ENCODE assay signal across 18 cellular contexts in genomic region chrX:475926-476723, GRCh38.
DNase-seq lines count a peak whose midpoint lies in the region; ATAC-seq, FAIRE-seq and TF ChIP-seq lines count a peak whose summit lies in the region.
"Had no signal": no experiment of that assay in that cellular context is flagged by ENCODE, and none has a peak within 500 bp of the region (broad histone marks: within the 10 kb centered on the region; RNA-seq: fewer than 3 reads in every experiment).

No MANE protein-coding gene starts in this region.

- H3K9me3 ChIP-seq in HUES6 (ENCODE audit: control insufficient read depth, insufficient read depth, low read depth, low read length) (peaks cover 6% of the 10 kb centered on the region), H1 (ENCODE audit: insufficient read depth in 2 of 2, low read depth in 1 of 2, low read length in 1 of 2) (no peaks in the 10 kb centered on the region; a peak in 2 of 4 replicates), sigmoid colon (no peaks in the 10 kb centered on the region), tibial nerve (peaks cover 0 to 22% (median 0%) of the 10 kb centered on the region in 4 donors)
- H3K9me3 ChIP-seq: gastrocnemius medialis, thoracic aorta had no signal

- H3K23me2 ChIP-seq in H1 (ENCODE audit: low read depth, low read length), result no peaks in the 10 kb centered on the region

- H4K5ac ChIP-seq in H1 (ENCODE audit: insufficient read length, low read depth, low read length), result no peak overlapping the region

- H3K27ac ChIP-seq in HUES6 (ENCODE audit: low read depth, low read length) (no peak overlapping the region), H1 (ENCODE audit: low read depth, low read length) (no peak overlapping the region), sigmoid colon (no peak overlapping the region), tibial nerve (no peak overlapping the region)
- H3K27ac ChIP-seq: gastrocnemius medialis, psoas muscle, thoracic aorta had no signal

- H2BK12ac ChIP-seq in H1 (ENCODE audit: low read depth, low read length), result peak overlapping the region; percentile 82; the same call in 1 of the 2 replicates

- 89% methylated on average over 36 of the region's 36 CpGs; no CpG with 5 or more reads in 1 of the 2 experiments for WGBS in H1 (ENCODE audit: extremely low coverage in 1 of 2, insufficient coverage in 1 of 2, insufficient read length in 1 of 2, insufficient replicate concordance in 2 of 2, low coverage in 1 of 2, low lambda C conversion rate in 2 of 2, missing lambda C conversion rate in 1 of 2), 2 experiments
- 88 to 92% methylated on average over 36 of the region's 36 CpGs for WGBS in sigmoid colon, 2 donors
- WGBS in tibial nerve, 2 donors, result 59% methylated on average over 36 of the region's 36 CpGs

- ATAC-seq in GM21717 (IDR thresholded peaks at IDR 0.05; ENCODE audit: unreplicated experiment), result no peak
- ATAC-seq: gastrocnemius medialis, psoas muscle, T-helper 17 cell had no signal

- no peaks in the 10 kb centered on the region for H3K79me2 ChIP-seq in H1 (ENCODE audit: control insufficient read depth in 1 of 2, insufficient read depth in 2 of 2, low read length in 2 of 2)

- H2AK5ac ChIP-seq in H1 (ENCODE audit: low read depth, low read length), result peak overlapping the region; percentile 79; the same call in 1 of the 2 replicates

- H4K20me1 ChIP-seq in H1 (replicated peaks in 1 of 2; ENCODE audit: control insufficient read depth in 1 of 2, insufficient read depth in 2 of 2, low read length in 2 of 2), result no peaks in the 10 kb centered on the region

- peak overlapping the region; percentile 79 for H4K91ac ChIP-seq in H1 (replicated peaks; ENCODE audit: insufficient read length, low read length)

- peak overlapping the region; percentile 84; the same call in 1 of the 2 replicates for H2BK5ac ChIP-seq in H1 (ENCODE audit: low read depth, low read length)

- H2BK15ac ChIP-seq in H1 (ENCODE audit: low read length), result no peak overlapping the region

- H3K23ac ChIP-seq in H1 (ENCODE audit: insufficient read length), result no peak overlapping the region

- peak overlapping the region; percentile 7; the same call in 1 of the 2 replicates for H3K4me3 ChIP-seq in HUES6 (ENCODE audit: low read depth, low read length)
- H3K4me3 ChIP-seq in H1 (ENCODE audit: extremely low read depth in 1 of 4, insufficient read depth in 2 of 4, low read depth in 3 of 4, low read length in 4 of 4), result no peak overlapping the region
- H3K4me3 ChIP-seq in sigmoid colon, result no peak overlapping the region
- H3K4me3 ChIP-seq in tibial nerve, result no peak overlapping the region
- H3K4me3 ChIP-seq: gastrocnemius medialis, psoas muscle, thoracic aorta had no signal

- H2BK20ac ChIP-seq in H1 (ENCODE audit: low read length), result peak overlapping the region; percentile 68; the same call in 1 of the 2 replicates

- H2AFZ ChIP-seq in H1 (ENCODE audit: low read length), result no peak overlapping the region

- peak overlapping the region; percentile 76 for H3K4ac ChIP-seq in H1 (replicated peaks; ENCODE audit: insufficient read length, low read depth, low read length)

- FAIRE-seq in H1 (lab: Jason Lieb, UNC), result no peak
- FAIRE-seq in GM12891 (lab: Jason Lieb, UNC), result no peak

- H3K36me3 ChIP-seq in HUES6 (ENCODE audit: control insufficient read depth, insufficient read depth, low read length) (no peaks in the 10 kb centered on the region), H1 (ENCODE audit: control insufficient read depth in 2 of 4, insufficient read depth in 4 of 4, low read length in 3 of 4) (no peaks in the 10 kb centered on the region), sigmoid colon (no peaks in the 10 kb centered on the region), tibial nerve (no peaks in the 10 kb centered on the region)
- H3K36me3 ChIP-seq: gastrocnemius medialis, thoracic aorta had no signal

- POLR2A ChIA-PET in H1 (lab: Charles Lee; ENCODE audit: partially characterized antibody), result no interaction called here

- H3K4me1 ChIP-seq in HUES6 (ENCODE audit: control insufficient read depth, insufficient read depth, low read length) (peaks cover 9% of the 10 kb centered on the region), H1 (replicated peaks in 1 of 4; ENCODE audit: control insufficient read depth in 3 of 4, insufficient read depth in 4 of 4, low read length in 3 of 4) (peaks cover 0 to 5% (median 0%) of the 10 kb centered on the region in 4 experiments; a peak in 1 of 7 replicates), sigmoid colon (peaks cover 0 to 1% (median 0%) of the 10 kb centered on the region in 4 donors), tibial nerve (no peaks in the 10 kb centered on the region)
- H3K4me1 ChIP-seq: gastrocnemius medialis, psoas muscle had no signal

- peak overlapping the region; percentile 68 for H3K18ac ChIP-seq in H1 (ENCODE audit: extremely low read depth, low read length)

- CTCF ChIA-PET in H1 (lab: Charles Lee; ENCODE audit: partially characterized antibody), result no interaction called here

- H3K56ac ChIP-seq in H1 (replicated peaks; ENCODE audit: insufficient read length, low read depth, low read length), result no peak overlapping the region

- TF ChIP-seq EP300 in H1 (IDR thresholded peaks at IDR 0.05; ENCODE audit: borderline replicate concordance in 1 of 2, low read depth in 2 of 2, low read length in 2 of 2), result no peak
- no peak for TF ChIP-seq EP300 in sigmoid colon (IDR thresholded peaks at IDR 0.05)
- TF ChIP-seq EP300 in tibial nerve (IDR thresholded peaks at IDR 0.05), result no peak

- no peak for TF ChIP-seq RAD21 in H1 (IDR thresholded peaks at IDR 0.05 in 1 of 2, conservative IDR thresholded peaks at IDR 0.05 in 1 of 2; ENCODE audit: low read depth in 2 of 2, low read length in 2 of 2)

- peak overlapping the region; percentile 62; the same call in 1 of the 2 replicates for H4K8ac ChIP-seq in H1 (ENCODE audit: extremely low read depth, insufficient read depth, low read length)

- no peaks in the 10 kb centered on the region for H3K79me1 ChIP-seq in H1 (ENCODE audit: low read depth, low read length)

- H3K9ac ChIP-seq in HUES6 (ENCODE audit: low read length) (no peak overlapping the region), H1 (replicated peaks in 1 of 4; ENCODE audit: extremely low read depth in 1 of 4, low read depth in 3 of 4, low read length in 3 of 4) (no peak overlapping the region)

- H2BK120ac ChIP-seq in H1 (replicated peaks; ENCODE audit: low read depth, low read length), result no peak overlapping the region

- DNase-seq in ELF-1 (ENCODE audit: low read depth, low spot score) (peak; percentile 67), H1 (ENCODE audit: low read depth in 1 of 2, low spot score in 2 of 2) (no peak), sigmoid colon (peak; percentile 12), islet precursor cell (no peak), tibial nerve (ENCODE audit: low spot score in 2 of 2) (no peak), GM12891 (ENCODE audit: insufficient read length, low spot score) (no peak)
- DNase-seq: activated CD4-positive, alpha-beta T cell treated with anti-CD3 and anti-CD28 coated beads, Interleukin-2, amount 50 U/mL, for 4 hours; activated naive CD4-positive, alpha-beta T cell; activated T-cell treated with anti-CD3 and anti-CD28 coated beads for 4 hours; caudate nucleus; erythroblast; gastrocnemius medialis; NCI-H1105; psoas muscle; T-helper 17 cell had no signal

- TF ChIP-seq POLR2A in H1 (IDR thresholded peaks at IDR 0.05; ENCODE audit: control extremely low read depth in 1 of 2, low read depth in 2 of 2, low read length in 2 of 2) (no peak), sigmoid colon (IDR thresholded peaks at IDR 0.05) (no peak), tibial nerve (IDR thresholded peaks at IDR 0.05) (no peak), GM12891 (IDR thresholded peaks at IDR 0.05; ENCODE audit: low read depth, low read length) (no peak)

- H3K27me3 ChIP-seq in HUES6 (ENCODE audit: control insufficient read depth, insufficient read depth, low read length) (no peaks in the 10 kb centered on the region), H1 (replicated peaks in 1 of 4; ENCODE audit: control insufficient read depth in 3 of 4, extremely low read depth in 1 of 4, insufficient read depth in 3 of 4, low read length in 3 of 4) (no peaks in the 10 kb centered on the region), sigmoid colon (peaks cover 0 to 7% (median 0%) of the 10 kb centered on the region in 3 donors), tibial nerve (no peaks in the 10 kb centered on the region)
- H3K27me3 ChIP-seq: gastrocnemius medialis had no signal

- intact Hi-C loops in sigmoid colon (cut with DNase I), result no loop called here

- H3K14ac ChIP-seq in H1 (ENCODE audit: insufficient read length), result no peak overlapping the region

- no peak overlapping the region for H3K4me2 ChIP-seq in H1 (ENCODE audit: insufficient read depth in 1 of 2, low read depth in 2 of 2, low read length in 2 of 2)

- TF ChIP-seq CTCF in H1 (IDR thresholded peaks at IDR 0.05; ENCODE audit: control extremely low read depth in 1 of 3, insufficient read depth in 1 of 3, low read depth in 1 of 3, low read length in 3 of 3) (no peak), sigmoid colon (IDR thresholded peaks at IDR 0.05) (no peak), tibial nerve (IDR thresholded peaks at IDR 0.05) (no peak)

TF ChIP-seq in H1, 55 proteins besides CTCF, POLR2A, EP300 and RAD21:
- TF ChIP-seq HDAC6 (IDR thresholded peaks at IDR 0.05; ENCODE audit: low read depth, low read length), result no peak
- TF ChIP-seq GABPA (IDR thresholded peaks at IDR 0.05; ENCODE audit: borderline replicate concordance, insufficient read depth, low read length), result no peak
- TF ChIP-seq TEAD4 (IDR thresholded peaks at IDR 0.05; ENCODE audit: low read depth, low read length), result peak; percentile 91
- TF ChIP-seq JUN (IDR thresholded peaks at IDR 0.05; ENCODE audit: low read depth, low read length), result 0 out of 2 replicates have a peak, but pooled peaks have one; percentile 17
- no peak for TF ChIP-seq CBX8 (IDR thresholded peaks at IDR 0.05; ENCODE audit: borderline replicate concordance, low read depth, low read length)
- TF ChIP-seq JUND (IDR thresholded peaks at IDR 0.05; ENCODE audit: low read length), result 0 out of 2 replicates have a peak, but pooled peaks have one; percentile 66
- no peak for TF ChIP-seq CHD2 (IDR thresholded peaks at IDR 0.05; ENCODE audit: low read length)

TF ChIP-seq in GM12891, 5 proteins besides CTCF, POLR2A, EP300 and RAD21:
- no peak for TF ChIP-seq POLR2AphosphoS5 (IDR thresholded peaks at IDR 0.05; ENCODE audit: low read depth, low read length)

Comparison
In these comparisons a context has a peak if more than half of its experiments do, and no peak if none do; other contexts are left out.
1. DNase-seq: peak in ELF-1 (single experiment) and sigmoid colon (single experiment); none in H1 (0 of 2), islet precursor cell (single experiment), tibial nerve (0 of 2) and GM12891 (single experiment).